In the genomic region with DNA sequence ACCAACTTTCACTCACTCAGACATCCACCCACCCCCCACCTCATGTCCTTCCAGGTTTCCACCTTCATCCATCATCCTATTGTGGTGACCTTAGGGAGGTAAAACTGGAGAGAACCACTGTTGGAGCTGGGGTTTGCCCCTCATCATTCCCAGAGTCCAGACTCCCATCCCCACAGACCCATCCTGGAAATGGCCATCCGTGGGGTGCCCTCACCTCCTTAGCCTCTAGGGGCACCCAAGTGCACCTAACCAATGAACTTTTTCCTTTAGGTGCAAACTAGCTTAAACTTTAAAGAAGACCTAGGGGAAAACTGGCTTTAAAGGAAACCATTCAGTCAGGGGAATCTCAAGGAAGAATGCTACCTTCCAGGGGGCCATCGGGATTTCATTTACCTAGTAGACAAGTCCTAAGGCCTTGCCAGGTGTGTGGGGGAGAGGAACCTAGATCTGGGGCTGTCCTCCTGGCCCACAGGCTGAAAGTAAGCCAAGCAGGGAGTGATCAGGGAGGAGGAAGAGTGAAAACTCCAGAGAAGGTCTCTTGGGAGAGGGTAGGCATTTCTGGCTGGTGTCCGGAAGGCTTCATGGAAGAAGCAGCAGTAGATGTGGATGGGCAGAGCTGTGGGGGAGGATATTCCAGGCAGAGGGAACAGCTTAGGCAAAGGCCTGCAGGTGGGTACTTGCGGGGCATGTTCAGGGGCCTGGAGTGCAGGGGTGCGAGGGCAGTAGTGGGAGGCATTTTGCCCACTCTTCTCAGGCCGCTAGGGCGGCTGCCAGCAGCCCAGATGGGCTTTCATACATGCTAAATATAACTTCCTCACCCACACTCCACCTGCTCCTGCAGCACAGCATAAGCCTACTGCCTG, we compare ENCODE assay signal across 8 cellular contexts. TPM values are rescaled to one million over a fixed set of nuclear protein-coding genes. Genes with fewer than 3 reads are reported as not detected.
A peak's percentile ranks its signal among the peaks of the same experiment; 100 is the strongest.
DNase-seq lines count a peak whose midpoint lies in the region; ATAC-seq, FAIRE-seq and TF ChIP-seq lines count a peak whose summit lies in the region.

No MANE protein-coding gene starts in this region.

- peaks cover 0 to 46% (median 0%) of the 10 kb centered on the region in 45 donors for H3K27me3 ChIP-seq in dorsolateral prefrontal cortex
- no peaks in the 10 kb centered on the region for H3K27me3 ChIP-seq in pancreas

- WGBS in pancreas, 2 donors, result 36 to 41% methylated on average over 7 of the region's 7 CpGs

- ATAC-seq in pancreas, result peak in 3 of 4 donors; percentile 4 to 14 (median 7)

- intact Hi-C loops in dorsolateral prefrontal cortex (cut with DNase I), result no loop called here
- intact Hi-C loops in pancreas (cut with DNase I), result no loop called here

- peak; percentile 72 for TF ChIP-seq CTCF in GM10266 (IDR thresholded peaks at IDR 0.05; ENCODE audit: control insufficient read depth, insufficient read depth, low read depth, missing control alignments)
- TF ChIP-seq CTCF in dorsolateral prefrontal cortex (IDR thresholded peaks at IDR 0.05 in 54 of 56, conservative IDR thresholded peaks at IDR 0.05 in 2 of 56; ENCODE audit: low read depth in 1 of 56, partially characterized antibody in 56 of 56), result peak in 40 of 56 donors; percentile 3 to 56 (median 30)
- TF ChIP-seq CTCF in pancreas (IDR thresholded peaks at IDR 0.05), result peak; percentile 35 to 57 (median 48)

- H3K4me1 ChIP-seq in pancreas, result peaks cover 23 to 37% (median 27%) of the 10 kb centered on the region in 3 donors

- FAIRE-seq in pancreas (lab: Jason Lieb, UNC), result no peak

- H3K9me3 ChIP-seq in pancreas, result no peaks in the 10 kb centered on the region

- H3K4me3 ChIP-seq in dorsolateral prefrontal cortex, result no peak overlapping the region
- no peak overlapping the region for H3K4me3 ChIP-seq in pancreas

- H3K27ac ChIP-seq in dorsolateral prefrontal cortex (peak overlapping the region in 21 of 59 donors; percentile 0 to 78 (median 45)), pancreas (peak overlapping the region; percentile 12 to 84 (median 68))

- in situ Hi-C loops in ACHN (cut with HindIII; ENCODE audit: low pct_ligation_motif_present, low pct_unique_long_range_greater_than_20kb, low sequenced_read_pairs), result no loop called here

- H3K36me3 ChIP-seq in pancreas, result no peaks in the 10 kb centered on the region

- DNase-seq in ACHN, result peak; percentile 60
- peak; percentile 82 for DNase-seq in GM10266 (ENCODE audit: extremely low spot score)
- DNase-seq in RPMI8226, result peak; percentile 54
- peak in 2 of 10 donors; percentile 40 to 58 for DNase-seq in dorsolateral prefrontal cortex
- peak in 4 of 6 donors; percentile 49 to 62 (median 52) for DNase-seq in pancreas
- no peak for DNase-seq in NCI-H128 (lab: John Stamatoyannopoulos, UW; ENCODE audit: unreplicated experiment)
- no peak for DNase-seq in NCI-H345 (lab: John Stamatoyannopoulos, UW)
- DNase-seq in hippocampal formation (lab: John Stamatoyannopoulos, UW), result no peak

RNA-seq across cellular contexts. Expression of gene RGS14, which starts 11.6 kb away (rescaled TPM):
- total RNA-seq in dorsolateral prefrontal cortex (10 to 100 TPM in 117 of 120 experiments, 1 to 10 TPM in 3; 3.8 to 52.2 (median 23.9) TPM), pancreas (10 to 100 TPM in 4 of 6 donors, 1 to 10 TPM in 2; 7.0 to 15.7 (median 11.3) TPM)
- 10 to 100 TPM; 24.7 to 30.9 TPM for polyA plus RNA-seq in pancreas

RNA-seq across cellular contexts. Expression of gene SLC34A1, which starts 15.0 kb away (rescaled TPM):
- total RNA-seq in dorsolateral prefrontal cortex (not detected), pancreas (not detected)
- not detected for polyA plus RNA-seq in pancreas

RNA-seq across cellular contexts. Expression of gene LMAN2, which starts 17.8 kb away (rescaled TPM):
- total RNA-seq in dorsolateral prefrontal cortex (10 to 100 TPM; 37.8 to 73.4 (median 52.2) TPM), pancreas (100 to 1,000 TPM in 2 of 6 donors, 10 to 100 TPM in 4; 71.1 to 128 (median 92.6) TPM)
- 100 to 1,000 TPM in 1 of 2 donors, 10 to 100 TPM in 1; 80.7 to 110 TPM for polyA plus RNA-seq in pancreas

RNA-seq across cellular contexts. Expression of gene PFN3, which starts 31.2 kb away (rescaled TPM):
- not detected for total RNA-seq in dorsolateral prefrontal cortex
- not detected for total RNA-seq in pancreas
- polyA plus RNA-seq in pancreas, result not detected

RNA-seq across cellular contexts. Expression of gene F12, which starts 40.1 kb away (rescaled TPM):
- total RNA-seq in dorsolateral prefrontal cortex (10 to 100 TPM in 15 of 120 experiments, 1 to 10 TPM in 105; 1.8 to 14.5 (median 7.5) TPM), pancreas (1 to 10 TPM in 5 of 6 donors, under 1 TPM in 1; 0.83 to 2.6 (median 1.8) TPM)
- polyA plus RNA-seq in pancreas, result 1 to 10 TPM; 1.1 to 2.2 TPM

Comparison
In these comparisons a context has a peak if more than half of its experiments do, and no peak if none do; other contexts are left out.
1. DNase-seq: peak in ACHN (single experiment), GM10266 (single experiment), RPMI8226 (single experiment) and pancreas (4 of 6); none in NCI-H128 (single experiment), NCI-H345 (single experiment) and hippocampal formation (0 of 2).
2. Peak in every context shown above with its lines, with median percentiles within 50 percentile points of each other: CTCF ChIP-seq.